In genomic region chr12:103373088-103373523, GRCh38 we compare ENCODE assay signal across 18 cellular contexts.
DNase-seq lines count a peak whose midpoint lies in the region; ATAC-seq, FAIRE-seq and TF ChIP-seq lines count a peak whose summit lies in the region.
"Had no signal": no experiment of that assay in that cellular context is flagged by ENCODE, and none has a peak within 500 bp of the region (broad histone marks: within the 10 kb centered on the region; RNA-seq: fewer than 3 reads in every experiment).

No MANE protein-coding gene starts in this region.

- no peaks in the 10 kb centered on the region for H3K27me3 Mint-ChIP-seq in naive thymus-derived CD4-positive, alpha-beta T cell
- H3K27me3 Mint-ChIP-seq: activated CD8-positive, alpha-beta T cell treated with anti-CD3 and anti-CD28 coated beads for 36 hours had no signal

- no peaks in the 10 kb centered on the region for H3K27me3 ChIP-seq in naive thymus-derived CD4-positive, alpha-beta T cell (ENCODE audit: control insufficient read depth in 2 of 2, insufficient read depth in 2 of 2, low read length in 2 of 2)
- no peaks in the 10 kb centered on the region for H3K27me3 ChIP-seq in foreskin keratinocyte
- H3K27me3 ChIP-seq: sigmoid colon had no signal

- no peaks in the 10 kb centered on the region for H3K4me1 ChIP-seq in naive thymus-derived CD4-positive, alpha-beta T cell (ENCODE audit: control insufficient read depth in 2 of 2, insufficient read depth in 2 of 2, low read length in 2 of 2)
- H3K4me1 ChIP-seq in foreskin keratinocyte: no peaks in the 10 kb centered on the region
- H3K4me1 ChIP-seq: sigmoid colon had no signal

- peak; percentile 47 for ATAC-seq in naive thymus-derived CD4-positive, alpha-beta T cell
- ATAC-seq in HG02610 (IDR thresholded peaks at IDR 0.05; ENCODE audit: unreplicated experiment) (no peak), foreskin keratinocyte (no peak)
- ATAC-seq: activated CD8-positive, alpha-beta T cell treated with anti-CD3 and anti-CD28 coated beads for 36 hours had no signal

- TF ChIP-seq CTCF in foreskin keratinocyte (conservative IDR thresholded peaks at IDR 0.05) (no peak), D721Med (IDR thresholded peaks at IDR 0.05; ENCODE audit: insufficient read depth, missing control alignments) (no peak)

- POLR2A ChIA-PET in naive thymus-derived CD4-positive, alpha-beta T cell (lab: Charles Lee): no interaction called here

- no peak for FAIRE-seq in D721Med (lab: Jason Lieb, UNC)
- FAIRE-seq: astrocyte, islet of Langerhans had no signal

- peaks cover 7 to 36% (median 31%) of the 10 kb centered on the region in 7 donors for H3K4me1 Mint-ChIP-seq in naive thymus-derived CD4-positive, alpha-beta T cell
- H3K4me1 Mint-ChIP-seq: mesothelial cell of epicardium had no signal

- H3K36me3 Mint-ChIP-seq in naive thymus-derived CD4-positive, alpha-beta T cell: peaks cover 0 to 10% (median 2%) of the 10 kb centered on the region in 5 donors
- H3K36me3 Mint-ChIP-seq: mesothelial cell of epicardium, type B pancreatic cell had no signal

- peaks cover 0 to 12% (median 5%) of the 10 kb centered on the region in 11 donors for H3K9me3 Mint-ChIP-seq in naive thymus-derived CD4-positive, alpha-beta T cell
- H3K9me3 Mint-ChIP-seq: mesothelial cell of epicardium, type B pancreatic cell had no signal

- peak overlapping the region in 5 of 10 donors; percentile 19 to 63 (median 42) for H3K4me3 Mint-ChIP-seq in naive thymus-derived CD4-positive, alpha-beta T cell
- H3K4me3 Mint-ChIP-seq: activated CD8-positive, alpha-beta T cell treated with anti-CD3 and anti-CD28 coated beads for 36 hours; mesothelial cell of epicardium; type B pancreatic cell had no signal

- no peak overlapping the region for H3K4me3 ChIP-seq in naive thymus-derived CD4-positive, alpha-beta T cell (ENCODE audit: low read length)
- H3K4me3 ChIP-seq: PC-9, sigmoid colon had no signal

- DNase-seq in DMS79 treated with DMSO at 0.1 percent for 48 hours (lab: John Stamatoyannopoulos, UW) (peak; percentile 92), NCI-H1436 treated with DMSO at 0.1 percent for 48 hours (lab: John Stamatoyannopoulos, UW) (peak; percentile 46), NCI-H510A (lab: John Stamatoyannopoulos, UW) (peak; percentile 59), foreskin keratinocyte (no peak), D721Med (ENCODE audit: insufficient read length, low spot score) (no peak)
- DNase-seq in naive thymus-derived CD4-positive, alpha-beta T cell: peak in 6 of 9 donors; percentile 15 to 33 (median 18)
- DNase-seq: activated CD8-positive, alpha-beta T cell treated with anti-CD3 and anti-CD28 coated beads for 36 hours; nucleus accumbens; PC-9; sigmoid colon; SK-N-SH; stimulated activated CD4-positive, alpha-beta T cell treated with anti-CD3 and anti-CD28 coated beads, Interleukin-4, amount 100 ng/mL, for 4 hours had no signal

- no peak overlapping the region for H3K27ac ChIP-seq in naive thymus-derived CD4-positive, alpha-beta T cell (ENCODE audit: low read depth, low read length)
- H3K27ac ChIP-seq in foreskin keratinocyte: no peak overlapping the region
- H3K27ac ChIP-seq: PC-9, sigmoid colon had no signal

- CTCF ChIA-PET in naive thymus-derived CD4-positive, alpha-beta T cell (lab: Charles Lee): no interaction called here

- peak overlapping the region in 7 of 9 donors; percentile 28 to 85 (median 60) for H3K27ac Mint-ChIP-seq in naive thymus-derived CD4-positive, alpha-beta T cell
- H3K27ac Mint-ChIP-seq: activated CD8-positive, alpha-beta T cell treated with anti-CD3 and anti-CD28 coated beads for 36 hours; activated T-helper 2 cell treated with anti-CD3 and anti-CD28 coated beads, Interferon-gamma antibody, Interleukin-2, Interleukin-4, amounts not matched to agents 10 μg/mL and 5 μg/mL and 100 μg/mL, durations not matched to agents 14 hours and 24 hours and 36 hours; mesothelial cell of epicardium; type B pancreatic cell had no signal

- no peaks in the 10 kb centered on the region for H3K36me3 ChIP-seq in naive thymus-derived CD4-positive, alpha-beta T cell (ENCODE audit: control insufficient read depth in 2 of 3, insufficient read depth in 3 of 3, low read length in 3 of 3)
- H3K36me3 ChIP-seq: sigmoid colon had no signal

- intact Hi-C loops in naive thymus-derived CD4-positive, alpha-beta T cell (cut with micrococcal nuclease): no loop called here

- H3K9me3 ChIP-seq in naive thymus-derived CD4-positive, alpha-beta T cell (ENCODE audit: control insufficient read depth in 2 of 3, low read length in 3 of 3): no peaks in the 10 kb centered on the region
- H3K9me3 ChIP-seq: sigmoid colon had no signal

Comparison
In these comparisons a context has a peak if more than half of its experiments do, and no peak if none do; other contexts are left out.
1. DNase-seq: peak in DMS79 treated with DMSO at 0.1 percent for 48 hours (single experiment), NCI-H1436 treated with DMSO at 0.1 percent for 48 hours (single experiment), NCI-H510A (single experiment) and naive thymus-derived CD4-positive, alpha-beta T cell (6 of 9); none in foreskin keratinocyte (0 of 2) and D721Med (single experiment).